1 cellular context compared by ENCODE assay signal in genomic region chr12:54258286-54258685, GRCh38.
TF ChIP-seq lines count a peak whose summit lies in the region.

No MANE protein-coding gene starts in this region.

TF ChIP-seq in HepG2, 621 proteins besides CTCF, POLR2A, EP300 and RAD21:
- TF ChIP-seq ZBTB46 (CRISPR knock-in tag; IDR thresholded peaks at IDR 0.05; ENCODE audit: borderline replicate concordance) (no peak), AHDC1 (CRISPR knock-in tag; IDR thresholded peaks at IDR 0.05; ENCODE audit: borderline replicate concordance) (no peak), ARID2 (CRISPR knock-in tag; IDR thresholded peaks at IDR 0.05; ENCODE audit: borderline replicate concordance) (no peak), ZNF510 (CRISPR knock-in tag; IDR thresholded peaks at IDR 0.05; ENCODE audit: low read depth) (no peak), ARID5B (CRISPR knock-in tag; IDR thresholded peaks at IDR 0.05) (no peak), ZNF652 (CRISPR knock-in tag; IDR thresholded peaks at IDR 0.05; ENCODE audit: borderline replicate concordance, low read depth) (no peak), RERE (CRISPR knock-in tag; IDR thresholded peaks at IDR 0.05; ENCODE audit: low read depth) (no peak), SRY (CRISPR knock-in tag; IDR thresholded peaks at IDR 0.05) (no peak), SP5 (CRISPR knock-in tag; IDR thresholded peaks at IDR 0.05; ENCODE audit: borderline replicate concordance, low read depth) (no peak), NRL (CRISPR knock-in tag; IDR thresholded peaks at IDR 0.05; ENCODE audit: borderline replicate concordance) (no peak), ZBTB49 (CRISPR knock-in tag; IDR thresholded peaks at IDR 0.05; ENCODE audit: borderline replicate concordance) (no peak), IRF2 (CRISPR knock-in tag; IDR thresholded peaks at IDR 0.05) (no peak), MYC (CRISPR knock-in tag; IDR thresholded peaks at IDR 0.05; ENCODE audit: borderline replicate concordance) (no peak), ZNF383 (CRISPR knock-in tag; IDR thresholded peaks at IDR 0.05; ENCODE audit: borderline replicate concordance) (no peak), ZNF775 (CRISPR knock-in tag; IDR thresholded peaks at IDR 0.05; ENCODE audit: borderline replicate concordance) (no peak), ZNF30 (CRISPR knock-in tag; IDR thresholded peaks at IDR 0.05) (no peak), ZBTB7A (CRISPR knock-in tag; IDR thresholded peaks at IDR 0.05) (no peak), SALL1 (CRISPR knock-in tag; IDR thresholded peaks at IDR 0.05) (no peak), ZNF530 (CRISPR knock-in tag; IDR thresholded peaks at IDR 0.05; ENCODE audit: low read depth) (no peak), MXI1 (IDR thresholded peaks at IDR 0.05; ENCODE audit: borderline replicate concordance, low read depth, low read length) (no peak)
